Comparison of ENCODE assay signal across 8 cellular contexts in genomic region chr2:149017116-149017985, GRCh38. TPM values are rescaled to one million over a fixed set of nuclear protein-coding genes. Genes with fewer than 3 reads are reported as not detected.
DNase-seq lines count a peak whose midpoint lies in the region; ATAC-seq and TF ChIP-seq lines count a peak whose summit lies in the region.

No MANE protein-coding gene starts in this region.

- no peak overlapping the region for H3K27ac ChIP-seq in breast epithelium

- no peaks in the 10 kb centered on the region for H3K27me3 ChIP-seq in breast epithelium

- TF ChIP-seq CTCF in WI38 (IDR thresholded peaks at IDR 0.05; ENCODE audit: low read depth, low read length) (peak; percentile 82), breast epithelium (IDR thresholded peaks at IDR 0.05) (peak; percentile 70 to 84 (median 82))

- H3K36me3 ChIP-seq in breast epithelium = no peaks in the 10 kb centered on the region

- ATAC-seq in HG02852 (IDR thresholded peaks at IDR 0.05; ENCODE audit: unreplicated experiment) = no peak

- intact Hi-C loops in breast epithelium (cut with DNase I; ENCODE audit: low total_unique reads) = loop anchor here (5.0 kb wide), 1 partner anchor 1105 kb away; no protein-coding TSS in a partner anchor

- no peak overlapping the region for H3K4me3 ChIP-seq in WI38 (ENCODE audit: low read depth, low read length)
- H3K4me3 ChIP-seq in breast epithelium = no peak overlapping the region

- H3K4me1 ChIP-seq in breast epithelium = no peaks in the 10 kb centered on the region

- no peak for TF ChIP-seq POLR2A in breast epithelium (IDR thresholded peaks at IDR 0.05)

- no peaks in the 10 kb centered on the region for H3K9me3 ChIP-seq in breast epithelium

- DNase-seq in COLO829 (ENCODE audit: low spot score) (peak; percentile 58), HCEC 1CT (peak; percentile 59), NCI-H2196 (lab: John Stamatoyannopoulos, UW; ENCODE audit: unreplicated experiment) (peak; percentile 91), breast epithelium (ENCODE audit: low spot score in 2 of 2) (peak; percentile 69 to 79), islet precursor cell (peak; percentile 88)
- peak; percentile 20 to 53 for DNase-seq in stimulated activated CD4-positive, alpha-beta T cell treated with anti-CD3 and anti-CD28 coated beads, Interleukin-1b, Interleukin-23, amount 100 ng/mL, for 1 hour (ENCODE audit: low read depth in 2 of 2)

RNA-seq across cellular contexts. Expression of gene LYPD6B, which starts 21.1 kb away (rescaled TPM):
- 10 to 100 TPM in 2 of 3 donors, under 1 TPM in 1; 0.32 to 41.4 (median 21.0) TPM for total RNA-seq in breast epithelium

Comparison
In these comparisons a context has a peak if more than half of its experiments do, and no peak if none do; other contexts are left out.
1. DNase-seq: peak in every context shown above with its lines; median percentile 91 in NCI-H2196; 88 in islet precursor cell; 74 in breast epithelium; 59 in HCEC 1CT; 58 in COLO829; 36 in stimulated activated CD4-positive, alpha-beta T cell treated with anti-CD3 and anti-CD28 coated beads, Interleukin-1b, Interleukin-23, amount 100 ng/mL, for 1 hour.